ENCODE assay signal across 8 cellular contexts in genomic region chrX:68693481-68694410, GRCh38. TPM values are rescaled to one million over a fixed set of nuclear protein-coding genes. Genes with fewer than 3 reads are reported as not detected.
DNase-seq lines count a peak whose midpoint lies in the region; ATAC-seq and TF ChIP-seq lines count a peak whose summit lies in the region.

No MANE protein-coding gene starts in this region.

- POLR2A ChIA-PET in T-cell (lab: Charles Lee): no interaction called here

- no peak for TF ChIP-seq CTCF in suprapubic skin (IDR thresholded peaks at IDR 0.05)

- no peaks in the 10 kb centered on the region for H3K36me3 ChIP-seq in suprapubic skin

- no peaks in the 10 kb centered on the region for H3K4me1 ChIP-seq in suprapubic skin

- peak; percentile 43 for ATAC-seq in HG02763 (IDR thresholded peaks at IDR 0.05; ENCODE audit: unreplicated experiment)
- peak in 2 of 4 experiments; percentile 12 to 30 for ATAC-seq in T-cell (replicated peaks in 1 of 4)
- no peak for ATAC-seq in memory B cell (ENCODE audit: low read depth)

- H3K9me3 Mint-ChIP-seq in T-cell (no peaks in the 10 kb centered on the region), memory B cell (no peaks in the 10 kb centered on the region)

- H3K9me3 ChIP-seq in suprapubic skin: no peaks in the 10 kb centered on the region

- H3K4me3 Mint-ChIP-seq in T-cell (peak overlapping the region; percentile 46 to 51 (median 50)), memory B cell (peak overlapping the region; percentile 57)

- H3K27me3 ChIP-seq in suprapubic skin: no peaks in the 10 kb centered on the region

- TF ChIP-seq POLR2A in suprapubic skin (IDR thresholded peaks at IDR 0.05): no peak

- no peaks in the 10 kb centered on the region for H3K36me3 Mint-ChIP-seq in T-cell
- no peaks in the 10 kb centered on the region for H3K36me3 Mint-ChIP-seq in memory B cell

- peak overlapping the region; percentile 73 for H3K27ac ChIP-seq in suprapubic skin

- H3K4me3 ChIP-seq in suprapubic skin: peak overlapping the region; percentile 57

- DNase-seq in ELF-1 (ENCODE audit: low read depth, low spot score): peak; percentile 90
- DNase-seq in T-cell: peak in 2 of 34 experiments; percentile 1 to 19
- peak; percentile 68 for DNase-seq in epidermal melanocyte (ENCODE audit: insufficient read length, low spot score)
- no peak for DNase-seq in memory B cell (ENCODE audit: low spot score in 2 of 2)
- peak; percentile 76 to 84 for DNase-seq in suprapubic skin (ENCODE audit: low spot score in 2 of 2)
- no peak for DNase-seq in SIG-M5 (lab: John Stamatoyannopoulos, UW)
- DNase-seq in NCI-H1417 treated with DMSO at 0.1 percent for 48 hours (lab: John Stamatoyannopoulos, UW): no peak

- TF ChIP-seq EP300 in suprapubic skin (IDR thresholded peaks at IDR 0.05): no peak

- H3K27me3 Mint-ChIP-seq in T-cell: peaks cover 30 to 34% of the 10 kb centered on the region in 2 donors
- H3K27me3 Mint-ChIP-seq in memory B cell: peaks cover 5% of the 10 kb centered on the region

- H3K27ac Mint-ChIP-seq in T-cell (no peak overlapping the region), memory B cell (no peak overlapping the region)

- H3K4me1 Mint-ChIP-seq in T-cell (peaks cover 0 to 6% (median 4%) of the 10 kb centered on the region in 3 donors), memory B cell (no peaks in the 10 kb centered on the region)

- WGBS in suprapubic skin: 39% methylated on average over 8 of the region's 81 CpGs

- CTCF ChIA-PET in T-cell (lab: Charles Lee): no interaction called here

RNA-seq across cellular contexts. Expression of gene STARD8, which starts 46.3 kb away (rescaled TPM):
- under 1 TPM; 0.13 to 0.64 (median 0.25) TPM for total RNA-seq in T-cell
- total RNA-seq in suprapubic skin: 1 to 10 TPM; 2.0 to 4.5 (median 2.3) TPM

Comparison
In these comparisons a context has a peak if more than half of its experiments do, and no peak if none do; other contexts are left out.
1. DNase-seq: peak in ELF-1 (single experiment), epidermal melanocyte (single experiment) and suprapubic skin (2 of 2); none in memory B cell (0 of 2), SIG-M5 (single experiment) and NCI-H1417 treated with DMSO at 0.1 percent for 48 hours (single experiment).